ENCODE assay signal across 8 cellular contexts in genomic region chr10:114526497-114527238, GRCh38.
DNase-seq lines count a peak whose midpoint lies in the region; ATAC-seq, FAIRE-seq and TF ChIP-seq lines count a peak whose summit lies in the region.

No MANE protein-coding gene starts in this region.

- H3K27ac Mint-ChIP-seq in glutamatergic neuron (ENCODE audit: unreplicated experiment), result peak overlapping the region; percentile 84
- peak overlapping the region; percentile 89 for H3K27ac Mint-ChIP-seq in osteocyte (ENCODE audit: unreplicated experiment)

- WGBS in IMR-90 (ENCODE audit: extremely low coverage in 2 of 2, insufficient read length in 1 of 2), 2 experiments, result 18% methylated on average over 6 of the region's 24 CpGs; no CpG with 5 or more reads in 1 of the 2 experiments
- 4 to 5% methylated on average over 22 to 24 of the region's 24 CpGs for WGBS in thyroid gland, 2 donors

- POLR2A ChIA-PET in IMR-90 (lab: Charles Lee; ENCODE audit: unreplicated experiment), result no interaction called here

- CTCF ChIA-PET in IMR-90 (lab: Yijun Ruan, JAX), result interaction anchor here (0.8 to 1.0 kb wide), 2 partner anchors 8 to 295 kb away, joined by 3 to 4 read pairs; no protein-coding TSS in a partner anchor

- H3K4me1 ChIP-seq in IMR-90 (ENCODE audit: control insufficient read depth, insufficient read depth, low read length), result peaks cover 3% of the 10 kb centered on the region; the same call in 1 of the 2 replicates
- H3K4me1 ChIP-seq in thyroid gland, result peaks cover 15 to 34% of the 10 kb centered on the region in 2 donors

- no peak overlapping the region for H4K91ac ChIP-seq in IMR-90 (ENCODE audit: insufficient read depth, low read depth, low read length)

- H3K4me1 Mint-ChIP-seq in glutamatergic neuron (ENCODE audit: low read depth, unreplicated experiment) (peaks cover 26% of the 10 kb centered on the region), osteocyte (ENCODE audit: unreplicated experiment) (peaks cover 39% of the 10 kb centered on the region)

- DNase-seq in DMS114 treated with DMSO at 0.1 percent for 48 hours (lab: John Stamatoyannopoulos, UW; ENCODE audit: unreplicated experiment), result peak; percentile 68
- peak; percentile 65 for DNase-seq in IMR-90
- DNase-seq in RCC 7860 (ENCODE audit: low spot score), result peak; percentile 77
- peak; percentile 88 for DNase-seq in activated gamma-delta T cell treated with Interleukin-2 at 50 U/mL for 16 hours
- DNase-seq in glutamatergic neuron, result peak; percentile 72
- no peak for DNase-seq in osteocyte (ENCODE audit: extremely low spot score, unreplicated experiment)
- peak; percentile 91 to 92 for DNase-seq in thyroid gland

- H3K27me3 ChIP-seq in IMR-90 (ENCODE audit: control insufficient read depth, insufficient read depth, low read length) (peaks cover 24% of the 10 kb centered on the region), thyroid gland (no peaks in the 10 kb centered on the region)

- no peaks in the 10 kb centered on the region for H3K79me1 ChIP-seq in IMR-90 (ENCODE audit: low read depth in 1 of 2, low read length in 2 of 2)

- H3K56ac ChIP-seq in IMR-90 (ENCODE audit: extremely low read depth, insufficient read depth, low read length), result no peak overlapping the region

- H3K14ac ChIP-seq in IMR-90 (replicated peaks; ENCODE audit: low read depth, low read length), result no peak overlapping the region

- no TSS peak for BruUV-seq in IMR-90 (replicated peaks; lab: Mats Ljungman, UMichigan)

- no peak for TF ChIP-seq RAD21 in IMR-90 (IDR thresholded peaks at IDR 0.05; ENCODE audit: low read length)

- H3K36me3 Mint-ChIP-seq in glutamatergic neuron (ENCODE audit: unreplicated experiment) (no peaks in the 10 kb centered on the region), osteocyte (ENCODE audit: unreplicated experiment) (no peaks in the 10 kb centered on the region)

- no peaks in the 10 kb centered on the region for H3K9me3 Mint-ChIP-seq in glutamatergic neuron (ENCODE audit: unreplicated experiment)
- H3K9me3 Mint-ChIP-seq in osteocyte (ENCODE audit: unreplicated experiment), result no peaks in the 10 kb centered on the region

- no peak overlapping the region; the same call in 1 of the 2 replicates for H3K23ac ChIP-seq in IMR-90 (ENCODE audit: low read depth, low read length)

- H3K27ac ChIP-seq in IMR-90 (ENCODE audit: insufficient read depth, low read length) (no peak overlapping the region), thyroid gland (peak overlapping the region; percentile 85 to 98 (median 86))

- TF ChIP-seq POLR2A in IMR-90 (IDR thresholded peaks at IDR 0.05; ENCODE audit: low read depth, low read length), result no peak
- peak; percentile 97 to 99 for TF ChIP-seq POLR2A in thyroid gland (IDR thresholded peaks at IDR 0.05)

- H3K9me3 ChIP-seq in IMR-90 (ENCODE audit: control insufficient read depth, insufficient read depth, low read length) (no peaks in the 10 kb centered on the region), thyroid gland (no peaks in the 10 kb centered on the region)

- no peak overlapping the region for H2BK15ac ChIP-seq in IMR-90 (ENCODE audit: low read depth, low read length)

- H2AK9ac ChIP-seq in IMR-90 (replicated peaks; ENCODE audit: low read depth, low read length, poor library complexity), result no peak overlapping the region

- peak; percentile 79 for FAIRE-seq in RCC 7860 (lab: Jason Lieb, UNC)

- dilution Hi-C loops in IMR-90 (cut with HindIII; ENCODE audit: low sequenced_read_pairs, unreplicated experiment), result no loop called here

- H3K4me2 ChIP-seq in IMR-90 (ENCODE audit: low read depth, low read length), result peak overlapping the region; percentile 35

- H2BK20ac ChIP-seq in IMR-90 (ENCODE audit: low read depth, low read length), result no peak overlapping the region

- H3K4me3 Mint-ChIP-seq in glutamatergic neuron (ENCODE audit: unreplicated experiment), result peak overlapping the region; percentile 83
- peak overlapping the region; percentile 72 for H3K4me3 Mint-ChIP-seq in osteocyte (ENCODE audit: unreplicated experiment)

- H2AK5ac ChIP-seq in IMR-90 (ENCODE audit: low read depth, low read length), result no peak overlapping the region

- H2AFZ ChIP-seq in IMR-90 (replicated peaks; ENCODE audit: low read length, poor library complexity), result peak overlapping the region; percentile 68

- no peaks in the 10 kb centered on the region for H3K36me3 ChIP-seq in IMR-90 (ENCODE audit: control insufficient read depth, insufficient read depth, low read length)
- H3K36me3 ChIP-seq in thyroid gland, result no peaks in the 10 kb centered on the region

- in situ Hi-C loops in IMR-90 (cut with MboI; ENCODE audit: low sequenced_read_pairs), result no loop called here

- no peak overlapping the region for H2BK5ac ChIP-seq in IMR-90 (ENCODE audit: low read depth, low read length, poor library complexity, severe bottlenecking)

- intact Hi-C loops in IMR-90 (cut with micrococcal nuclease) (no loop called here), thyroid gland (cut with DNase I) (no loop called here)

- no peak overlapping the region for H3K9ac ChIP-seq in IMR-90 (ENCODE audit: low read depth, low read length)

- no peak overlapping the region for H4K8ac ChIP-seq in IMR-90 (ENCODE audit: low read depth in 2 of 2, low read length in 2 of 2)

- TF ChIP-seq CTCF in IMR-90 (conservative IDR thresholded peaks at IDR 0.05; ENCODE audit: low read depth, low read length) (no peak), glutamatergic neuron (IDR thresholded peaks at IDR 0.05; ENCODE audit: partially characterized antibody, unreplicated experiment) (no peak), osteocyte (IDR thresholded peaks at IDR 0.05) (no peak), thyroid gland (IDR thresholded peaks at IDR 0.05) (no peak)

- peak; percentile 97 for ATAC-seq in GM21515 (IDR thresholded peaks at IDR 0.05; ENCODE audit: unreplicated experiment)
- ATAC-seq in IMR-90 (ENCODE audit: low read depth), result peak; percentile 79

- H3K4ac ChIP-seq in IMR-90 (ENCODE audit: low read depth, low read length), result no peak overlapping the region

- H4K5ac ChIP-seq in IMR-90 (ENCODE audit: low read depth, low read length), result no peak overlapping the region

- H3K4me3 ChIP-seq in IMR-90 (ENCODE audit: insufficient read depth, low read depth, low read length) (no peak overlapping the region), thyroid gland (replicated peaks in 1 of 3) (peak overlapping the region; percentile 7 to 53 (median 41))

- no peaks in the 10 kb centered on the region for H3K27me3 Mint-ChIP-seq in glutamatergic neuron (ENCODE audit: unreplicated experiment)
- no peaks in the 10 kb centered on the region for H3K27me3 Mint-ChIP-seq in osteocyte (ENCODE audit: unreplicated experiment)

- no peaks in the 10 kb centered on the region for H4K20me1 ChIP-seq in IMR-90 (ENCODE audit: insufficient read depth, low read length)

- no peaks in the 10 kb centered on the region for H3K9me1 ChIP-seq in IMR-90 (ENCODE audit: insufficient read depth, low read length)

- H3K18ac ChIP-seq in IMR-90 (ENCODE audit: low read depth, low read length), result no peak overlapping the region

- H2BK120ac ChIP-seq in IMR-90 (ENCODE audit: low read depth, low read length), result no peak overlapping the region

TF ChIP-seq in IMR-90, 13 proteins besides CTCF, POLR2A, EP300 and RAD21:
- TF ChIP-seq BHLHE40 (IDR thresholded peaks at IDR 0.05; ENCODE audit: low read depth, low read length) (peak; percentile 74), MAFK (IDR thresholded peaks at IDR 0.05; ENCODE audit: low read depth, low read length) (no peak), CEBPB (IDR thresholded peaks at IDR 0.05; ENCODE audit: low read depth, low read length) (peak; percentile 8; the same call in 1 of the 2 replicates), MXI1 (IDR thresholded peaks at IDR 0.05; ENCODE audit: borderline replicate concordance, low read depth, low read length) (peak; percentile 15; the same call in 1 of the 2 replicates)
